ENCODE assay signal across 12 cellular contexts in the genomic region with DNA sequence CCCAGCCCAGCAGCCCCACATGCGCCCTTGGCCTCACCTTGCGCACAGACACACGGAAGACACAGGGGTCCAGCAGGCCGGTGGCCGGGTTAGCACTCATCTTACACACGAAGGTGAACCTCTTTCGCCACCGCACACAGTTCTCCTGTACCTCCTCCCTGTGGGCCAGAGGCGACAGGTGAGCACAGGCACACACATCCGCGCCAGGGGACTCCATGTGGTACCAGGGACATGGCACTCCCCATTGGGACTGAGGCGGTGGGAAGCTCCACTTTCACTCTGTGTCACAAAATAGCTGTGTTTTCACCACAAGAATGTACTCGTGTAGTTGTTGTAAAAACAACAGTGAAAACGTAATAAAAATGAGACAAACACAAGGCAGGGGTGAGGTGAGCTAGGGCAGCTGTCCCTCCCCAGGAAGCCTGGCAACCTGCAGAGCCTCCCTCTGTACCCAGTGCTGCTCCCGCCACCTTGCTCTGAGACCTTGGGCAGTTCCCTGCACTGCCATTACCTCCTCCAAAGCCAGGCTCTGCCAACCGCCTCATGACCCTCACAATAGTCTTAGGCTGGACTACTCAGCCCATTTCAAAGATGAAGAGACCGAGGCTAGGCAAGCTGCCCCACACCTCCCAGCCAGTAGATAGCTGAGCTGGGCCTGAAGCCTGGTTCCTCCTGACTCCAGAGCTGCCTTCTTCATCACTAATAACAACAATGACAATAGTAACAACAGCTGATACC. TPM values are rescaled to one million over a fixed set of nuclear protein-coding genes. Genes with fewer than 3 reads are reported as not detected.
DNase-seq lines count a peak whose midpoint lies in the region; ATAC-seq, FAIRE-seq and TF ChIP-seq lines count a peak whose summit lies in the region.
"Had no signal": no experiment of that assay in that cellular context is flagged by ENCODE, and none has a peak within 500 bp of the region (broad histone marks: within the 10 kb centered on the region; RNA-seq: fewer than 3 reads in every experiment).

No MANE protein-coding gene starts in this region.

- H3K9me3 ChIP-seq in right cardiac atrium (ENCODE audit: control insufficient read depth, low read length) (no peaks in the 10 kb centered on the region), H1 (ENCODE audit: insufficient read depth in 2 of 2, low read depth in 1 of 2, low read length in 1 of 2) (no peaks in the 10 kb centered on the region), transverse colon (no peaks in the 10 kb centered on the region)
- H3K9me3 ChIP-seq: BLaER1 treated with 17β-estradiol and CSF1 and Interleukin-3, amounts not matched to agents 10 nM and 100 nM; upper lobe of left lung had no signal

- H3K27me3 ChIP-seq in right cardiac atrium (ENCODE audit: control insufficient read depth, insufficient read depth) (no peaks in the 10 kb centered on the region), H1 (replicated peaks in 1 of 4; ENCODE audit: control insufficient read depth in 3 of 4, extremely low read depth in 1 of 4, insufficient read depth in 3 of 4, low read length in 3 of 4) (no peaks in the 10 kb centered on the region), transverse colon (no peaks in the 10 kb centered on the region), GM23338 (ENCODE audit: insufficient read depth) (no peaks in the 10 kb centered on the region)
- H3K27me3 ChIP-seq: BLaER1 treated with 17β-estradiol and CSF1 and Interleukin-3, amounts not matched to agents 10 nM and 100 nM; upper lobe of left lung had no signal

- no peak overlapping the region for H2BK15ac ChIP-seq in H1 (ENCODE audit: low read length)

- 0 out of 2 replicates have a peak, but pooled peaks cover 3% of the 10 kb centered on the region for H3F3A ChIP-seq in GM23338 (replicated peaks; ENCODE audit: low read depth)

- H3K4me2 ChIP-seq in H1 (ENCODE audit: insufficient read depth in 1 of 2, low read depth in 2 of 2, low read length in 2 of 2) (no peak overlapping the region), GM23338 (no peak overlapping the region)

- H4K91ac ChIP-seq in H1 (replicated peaks; ENCODE audit: insufficient read length, low read length): no peak overlapping the region

- TF ChIP-seq POLR2A in H1 (IDR thresholded peaks at IDR 0.05; ENCODE audit: control extremely low read depth in 1 of 2, low read depth in 2 of 2, low read length in 2 of 2) (no peak), transverse colon (IDR thresholded peaks at IDR 0.05) (no peak)

- no peak for TF ChIP-seq EP300 in H1 (IDR thresholded peaks at IDR 0.05; ENCODE audit: borderline replicate concordance in 1 of 2, low read depth in 2 of 2, low read length in 2 of 2)
- TF ChIP-seq EP300 in transverse colon (IDR thresholded peaks at IDR 0.05; ENCODE audit: low read depth): no peak

- no peak overlapping the region for H3K27ac ChIP-seq in right cardiac atrium (ENCODE audit: low read length)
- H3K27ac ChIP-seq in H1 (ENCODE audit: low read depth, low read length): no peak overlapping the region
- H3K27ac ChIP-seq in transverse colon: peak overlapping the region; percentile 82 to 92 (median 87)
- H3K27ac ChIP-seq in GM23338 (ENCODE audit: low read depth): no peak overlapping the region
- H3K27ac ChIP-seq: BLaER1 treated with 17β-estradiol and CSF1 and Interleukin-3, amounts not matched to agents 10 nM and 100 nM; HL-60 had no signal

- no peak overlapping the region for H3K18ac ChIP-seq in H1 (ENCODE audit: extremely low read depth, low read length)

- H3K4me1 Mint-ChIP-seq in GM23338: peaks cover 19% of the 10 kb centered on the region

- 89% methylated on average over 17 of the region's 17 CpGs for WGBS in right cardiac atrium
- WGBS in H1 (ENCODE audit: extremely low coverage in 1 of 2, insufficient coverage in 1 of 2, insufficient read length in 1 of 2, insufficient replicate concordance in 2 of 2, low coverage in 1 of 2, low lambda C conversion rate in 2 of 2, missing lambda C conversion rate in 1 of 2), 2 experiments: 85% methylated on average over 17 of the region's 17 CpGs; no CpG with 5 or more reads in 1 of the 2 experiments
- WGBS in transverse colon (ENCODE audit: low coverage in 1 of 2), 2 donors: 78 to 80% methylated on average over 1 to 17 of the region's 17 CpGs

- H3K23me2 ChIP-seq in H1 (ENCODE audit: low read depth, low read length): no peaks in the 10 kb centered on the region

- H2BK120ac ChIP-seq in H1 (replicated peaks; ENCODE audit: low read depth, low read length): no peak overlapping the region

- H3K36me3 ChIP-seq in H1 (ENCODE audit: control insufficient read depth in 2 of 4, insufficient read depth in 4 of 4, low read length in 3 of 4): peaks cover 0 to 2% (median 0%) of the 10 kb centered on the region in 4 experiments; a peak in 2 of 8 replicates
- H3K36me3 ChIP-seq in transverse colon: no peaks in the 10 kb centered on the region
- no peaks in the 10 kb centered on the region for H3K36me3 ChIP-seq in GM23338 (ENCODE audit: insufficient read depth)
- H3K36me3 ChIP-seq: BLaER1 treated with 17β-estradiol and CSF1 and Interleukin-3, amounts not matched to agents 10 nM and 100 nM had no signal

- peaks cover 0 to 69% of the 10 kb centered on the region in 2 experiments; a peak in 2 of 4 replicates for H3K79me2 ChIP-seq in H1 (ENCODE audit: control insufficient read depth in 1 of 2, insufficient read depth in 2 of 2, low read length in 2 of 2)
- peaks cover 66% of the 10 kb centered on the region for H3K79me2 ChIP-seq in GM23338 (replicated peaks; ENCODE audit: insufficient read depth)

- H2BK5ac ChIP-seq in H1 (ENCODE audit: low read depth, low read length): no peak overlapping the region

- TF ChIP-seq RAD21 in H1 (IDR thresholded peaks at IDR 0.05 in 1 of 2, conservative IDR thresholded peaks at IDR 0.05 in 1 of 2; ENCODE audit: low read depth in 2 of 2, low read length in 2 of 2): no peak

- H3K14ac ChIP-seq in H1 (ENCODE audit: insufficient read length): no peak overlapping the region

- H3K9me2 ChIP-seq in GM23338 (ENCODE audit: insufficient read depth): no peaks in the 10 kb centered on the region

- no peak overlapping the region for H3K4me3 ChIP-seq in right cardiac atrium (ENCODE audit: low read length)
- no peak overlapping the region for H3K4me3 ChIP-seq in H1 (ENCODE audit: extremely low read depth in 1 of 4, insufficient read depth in 2 of 4, low read depth in 3 of 4, low read length in 4 of 4)
- no peak overlapping the region for H3K4me3 ChIP-seq in transverse colon
- no peak overlapping the region for H3K4me3 ChIP-seq in GM23338
- H3K4me3 ChIP-seq: BLaER1 treated with 17β-estradiol and CSF1 and Interleukin-3, amounts not matched to agents 10 nM and 100 nM; upper lobe of left lung had no signal

- no peak overlapping the region for H3K4ac ChIP-seq in H1 (replicated peaks; ENCODE audit: insufficient read length, low read depth, low read length)

- no peak overlapping the region for H4K5ac ChIP-seq in H1 (ENCODE audit: insufficient read length, low read depth, low read length)

- POLR2A ChIA-PET in H1 (lab: Charles Lee; ENCODE audit: partially characterized antibody): interaction anchor here (1.0 to 2.1 kb wide), 6 partner anchors 10 to 139 kb away, joined by 3 to 9 read pairs (median 4); no protein-coding TSS in a partner anchor

- peaks cover 3% of the 10 kb centered on the region; the same call in 1 of the 3 replicates for H3K36me3 Mint-ChIP-seq in GM23338 (ENCODE audit: low read depth)

- CTCF ChIA-PET in H1 (lab: Charles Lee; ENCODE audit: partially characterized antibody): interaction anchor here (0.6 to 35.5 kb wide), 21 partner anchors 9 to 163 kb away, joined by 3 to 825 read pairs (median 4); a partner anchor contains a TSS

- FAIRE-seq in H1 (lab: Jason Lieb, UNC): no peak

- no peak overlapping the region for H3K4me3 Mint-ChIP-seq in GM23338

- no peak overlapping the region for H3K56ac ChIP-seq in H1 (replicated peaks; ENCODE audit: insufficient read length, low read depth, low read length)

- no peak overlapping the region for H2BK20ac ChIP-seq in H1 (ENCODE audit: low read length)

- H2BK12ac ChIP-seq in H1 (ENCODE audit: low read depth, low read length): no peak overlapping the region

- H3K9ac ChIP-seq in H1 (replicated peaks in 1 of 4; ENCODE audit: extremely low read depth in 1 of 4, low read depth in 3 of 4, low read length in 3 of 4): no peak overlapping the region
- H3K9ac ChIP-seq: BLaER1 treated with 17β-estradiol and CSF1 and Interleukin-3, amounts not matched to agents 10 nM and 100 nM had no signal

- TF ChIP-seq CTCF in H1 (IDR thresholded peaks at IDR 0.05; ENCODE audit: control extremely low read depth in 1 of 3, insufficient read depth in 1 of 3, low read depth in 1 of 3, low read length in 3 of 3) (no peak), transverse colon (IDR thresholded peaks at IDR 0.05) (no peak), GM23338 (conservative IDR thresholded peaks at IDR 0.05; ENCODE audit: low read depth in 2 of 2) (no peak)

- no peak overlapping the region for H3K27ac Mint-ChIP-seq in GM23338

- ATAC-seq in right cardiac atrium (no peak), Right ventricle myocardium superior (ENCODE audit: poor library complexity) (no peak), GM23338 (no peak)

- no peak overlapping the region for H3K23ac ChIP-seq in H1 (ENCODE audit: insufficient read length)

- intact Hi-C loops in right cardiac atrium (cut with DNase I) (no loop called here), Right ventricle myocardium superior (cut with DNase I) (no loop called here), transverse colon (cut with DNase I; ENCODE audit: low total_unique reads) (no loop called here)

- no peak overlapping the region for H4K8ac ChIP-seq in H1 (ENCODE audit: extremely low read depth, insufficient read depth, low read length)

- H2AFZ ChIP-seq in H1 (ENCODE audit: low read length) (no peak overlapping the region), GM23338 (no peak overlapping the region)

- DNase-seq in right cardiac atrium (peak in 2 of 3 donors; percentile 4 to 44), Right ventricle myocardium superior (no peak), H1 (ENCODE audit: low read depth in 1 of 2, low spot score in 2 of 2) (no peak), transverse colon (no peak), GM23338 (ENCODE audit: low spot score) (no peak), inferior parietal cortex (ENCODE audit: extremely low spot score) (no peak)
- DNase-seq: H7; NCI-H446; stimulated activated CD4-positive, alpha-beta T cell treated with anti-CD3 and anti-CD28 coated beads, Interleukin-12 subunit alpha, Interleukin-12 subunit beta, amount 100 ng/mL, for 4 hours had no signal

- peaks cover 27% of the 10 kb centered on the region for H3K4me1 ChIP-seq in right cardiac atrium (ENCODE audit: control insufficient read depth, insufficient read depth, low read length)
- peaks cover 0 to 11% (median 7%) of the 10 kb centered on the region in 4 experiments; a peak in 4 of 7 replicates for H3K4me1 ChIP-seq in H1 (replicated peaks in 1 of 4; ENCODE audit: control insufficient read depth in 3 of 4, insufficient read depth in 4 of 4, low read length in 3 of 4)
- H3K4me1 ChIP-seq in transverse colon: peaks cover 42 to 67% (median 45%) of the 10 kb centered on the region in 4 donors
- H3K4me1 ChIP-seq in GM23338 (ENCODE audit: insufficient read depth): peaks cover 8% of the 10 kb centered on the region; the same call in 1 of the 2 replicates

- in situ Hi-C loops in transverse colon (cut with MboI; ENCODE audit: low pct_ligation_motif_present in 1 of 4, low pct_unique_long_range_greater_than_20kb in 1 of 4, low sequenced_read_pairs in 3 of 4): loop anchor here in 1 of 4 donors (25.0 kb wide), 1 partner anchor 158 kb away; no protein-coding TSS in a partner anchor

- no peaks in the 10 kb centered on the region for H3K9me3 Mint-ChIP-seq in GM23338

- H3K79me1 ChIP-seq in H1 (ENCODE audit: low read depth, low read length): peaks cover 22% of the 10 kb centered on the region

- H3K27me3 Mint-ChIP-seq in GM23338 (ENCODE audit: insufficient read depth, low read depth, poor library complexity): peaks cover 10% of the 10 kb centered on the region

- no peak overlapping the region for H2AK5ac ChIP-seq in H1 (ENCODE audit: low read depth, low read length)

- H4K20me1 ChIP-seq in H1 (replicated peaks in 1 of 2; ENCODE audit: control insufficient read depth in 1 of 2, insufficient read depth in 2 of 2, low read length in 2 of 2) (peaks cover 22 to 28% of the 10 kb centered on the region in 2 experiments), GM23338 (replicated peaks; ENCODE audit: insufficient read depth) (peaks cover 12% of the 10 kb centered on the region)

RNA-seq across cellular contexts. Expression of a gene that starts 16.3 kb away (rescaled TPM):
- total RNA-seq in right cardiac atrium: 10 to 100 TPM; 13.6 to 20.0 (median 16.0) TPM
- 16.4 TPM for polyA plus RNA-seq in right cardiac atrium
- total RNA-seq in Right ventricle myocardium superior: 9.9 TPM
- total RNA-seq in H1 (2021; fragmentation: NEBNext Ultra II Directional; extraction: Animal tissue kit (Norgen Biotek cat#: 25700)): 45.4 and 48.8 TPM in 2 replicates
- 95.4 and 110 TPM in 2 replicates for polyA plus RNA-seq in H1 (2011; rRNA removed)
- 55.5 TPM for polyA plus RNA-seq in H1 (2011; cell fraction: cytosol; rRNA removed)
- polyA plus RNA-seq in H1 (2011; cell fraction: nucleus; rRNA removed): 67.9 TPM
- 34.5 to 60.4 TPM (median 57.6 TPM) in 4 replicates for polyA plus RNA-seq in H1 (2012, experiment 1 of 2)
- 64.1 TPM for polyA plus RNA-seq in H1 (2012, experiment 2 of 2)
- polyA plus RNA-seq in H1 (2013, experiment 1 of 2): 39.2 TPM
- polyA plus RNA-seq in H1 (2013, experiment 2 of 2): 39.2 TPM
- polyA minus RNA-seq in H1 (2011; rRNA and poly(A)+ RNA removed): 37.7 and 56.7 TPM in 2 replicates
- 37.1 TPM for polyA minus RNA-seq in H1 (2011; cell fraction: cytosol; rRNA and poly(A)+ RNA removed)
- 41.0 TPM for polyA minus RNA-seq in H1 (2011; cell fraction: nucleus; rRNA and poly(A)+ RNA removed)
- total RNA-seq in transverse colon: 100 to 1,000 TPM in 1 of 4 donors, 10 to 100 TPM in 3; 20.6 to 249 (median 26.3) TPM
- total RNA-seq in GM23338 (2014; rRNA removed; shearing (Covaris generic)): 29.0 and 36.6 TPM in 2 replicates
- polyA plus RNA-seq in GM23338 (2016; fragmentation: Nextera tagmentation; extraction: Ambion mirVana): 92.2 and 92.4 TPM in 2 replicates

RNA-seq across cellular contexts. Expression of a gene that starts 23.4 kb away (rescaled TPM):
- 1 to 10 TPM in 1 of 4 donors, under 1 TPM in 1, not detected in 2; 0.29 to 1.3 TPM for total RNA-seq in right cardiac atrium
- polyA plus RNA-seq in right cardiac atrium: 0.29 TPM
- 0.48 TPM for total RNA-seq in Right ventricle myocardium superior
- total RNA-seq in H1 (2021; fragmentation: NEBNext Ultra II Directional; extraction: Animal tissue kit (Norgen Biotek cat#: 25700)): 12.2 and 13.4 TPM in 2 replicates
- polyA plus RNA-seq in H1 (2011; rRNA removed): 15.4 and 27.4 TPM in 2 replicates
- 15.3 TPM for polyA plus RNA-seq in H1 (2011; cell fraction: cytosol; rRNA removed)
- polyA plus RNA-seq in H1 (2011; cell fraction: nucleus; rRNA removed): 42.3 TPM
- 11.0 to 14.5 TPM (median 13.0 TPM) in 4 replicates for polyA plus RNA-seq in H1 (2012, experiment 1 of 2)
- 10.5 TPM for polyA plus RNA-seq in H1 (2012, experiment 2 of 2)
- polyA plus RNA-seq in H1 (2013, experiment 1 of 2): 12.9 TPM
- polyA plus RNA-seq in H1 (2013, experiment 2 of 2): 11.8 TPM
- polyA minus RNA-seq in H1 (2011; rRNA and poly(A)+ RNA removed): 1.8 and 4.1 TPM in 2 replicates
- polyA minus RNA-seq in H1 (2011; cell fraction: cytosol; rRNA and poly(A)+ RNA removed): 16.4 TPM
- 10.7 TPM for polyA minus RNA-seq in H1 (2011; cell fraction: nucleus; rRNA and poly(A)+ RNA removed)
- total RNA-seq in transverse colon: 1 to 10 TPM in 1 of 4 donors, not detected in 3; 4.6 TPM
- 7.5 and 13.4 TPM in 2 replicates for total RNA-seq in GM23338 (2014; rRNA removed; shearing (Covaris generic))
- polyA plus RNA-seq in GM23338 (2016; fragmentation: Nextera tagmentation; extraction: Ambion mirVana): 19.5 and 25.1 TPM in 2 replicates

RNA-seq across cellular contexts. Expression of a gene that starts 26.9 kb away (rescaled TPM):
- 10 to 100 TPM; 23.1 to 35.1 (median 31.6) TPM for total RNA-seq in right cardiac atrium
- polyA plus RNA-seq in right cardiac atrium: 12.7 TPM
- total RNA-seq in Right ventricle myocardium superior: 21.8 TPM
- total RNA-seq in H1 (2021; fragmentation: NEBNext Ultra II Directional; extraction: Animal tissue kit (Norgen Biotek cat#: 25700)): 50.8 and 51.3 TPM in 2 replicates
- 29.8 and 61.0 TPM in 2 replicates for polyA plus RNA-seq in H1 (2011; rRNA removed)
- 21.7 TPM for polyA plus RNA-seq in H1 (2011; cell fraction: cytosol; rRNA removed)
- 44.6 TPM for polyA plus RNA-seq in H1 (2011; cell fraction: nucleus; rRNA removed)
- 25.4 to 46.5 TPM (median 38.1 TPM) in 4 replicates for polyA plus RNA-seq in H1 (2012, experiment 1 of 2)
- polyA plus RNA-seq in H1 (2012, experiment 2 of 2): 23.9 TPM
- 23.7 TPM for polyA plus RNA-seq in H1 (2013, experiment 1 of 2)
- 21.4 TPM for polyA plus RNA-seq in H1 (2013, experiment 2 of 2)
- polyA minus RNA-seq in H1 (2011; rRNA and poly(A)+ RNA removed): 17.4 and 17.6 TPM in 2 replicates
- 13.5 TPM for polyA minus RNA-seq in H1 (2011; cell fraction: cytosol; rRNA and poly(A)+ RNA removed)
- polyA minus RNA-seq in H1 (2011; cell fraction: nucleus; rRNA and poly(A)+ RNA removed): 20.7 TPM
- total RNA-seq in transverse colon: 100 to 1,000 TPM in 2 of 4 donors, 10 to 100 TPM in 2; 77.0 to 230 (median 96.7) TPM
- 21.5 and 22.4 TPM in 2 replicates for total RNA-seq in GM23338 (2014; rRNA removed; shearing (Covaris generic))
- polyA plus RNA-seq in GM23338 (2016; fragmentation: Nextera tagmentation; extraction: Ambion mirVana): 11.2 and 11.5 TPM in 2 replicates

RNA-seq across cellular contexts. Expression of a gene that starts 37.1 kb away (rescaled TPM):
- total RNA-seq in right cardiac atrium (10 to 100 TPM; 26.3 to 36.7 (median 32.3) TPM), Right ventricle myocardium superior (18.1 TPM), transverse colon (10 to 100 TPM; 16.7 to 66.1 (median 47.3) TPM)
- polyA plus RNA-seq in right cardiac atrium (24.3 TPM), H1 (2011; rRNA removed) (34.1 and 49.5 TPM in 2 replicates), GM23338 (2016; fragmentation: Nextera tagmentation; extraction: Ambion mirVana) (7.9 and 8.1 TPM in 2 replicates)
- 21.8 and 27.0 TPM in 2 replicates for total RNA-seq in H1 (2021; fragmentation: NEBNext Ultra II Directional; extraction: Animal tissue kit (Norgen Biotek cat#: 25700))
- 27.6 TPM for polyA plus RNA-seq in H1 (2011; cell fraction: cytosol; rRNA removed)
- 38.3 TPM for polyA plus RNA-seq in H1 (2011; cell fraction: nucleus; rRNA removed)
- polyA plus RNA-seq in H1 (2012, experiment 1 of 2): 11.6 to 21.8 TPM (median 18.9 TPM) in 4 replicates
- 18.6 TPM for polyA plus RNA-seq in H1 (2012, experiment 2 of 2)
- polyA plus RNA-seq in H1 (2013, experiment 1 of 2): 26.2 TPM
- polyA plus RNA-seq in H1 (2013, experiment 2 of 2): 25.6 TPM
- 16.4 and 19.0 TPM in 2 replicates for polyA minus RNA-seq in H1 (2011; rRNA and poly(A)+ RNA removed)
- polyA minus RNA-seq in H1 (2011; cell fraction: cytosol; rRNA and poly(A)+ RNA removed): 32.7 TPM
- polyA minus RNA-seq in H1 (2011; cell fraction: nucleus; rRNA and poly(A)+ RNA removed): 24.5 TPM
- 35.3 and 39.1 TPM in 2 replicates for total RNA-seq in GM23338 (2014; rRNA removed; shearing (Covaris generic))

RNA-seq across cellular contexts. Expression of a gene that starts 54.5 kb away (rescaled TPM):
- total RNA-seq in right cardiac atrium: 10 to 100 TPM; 60.1 to 73.7 (median 65.2) TPM
- 55.9 TPM for polyA plus RNA-seq in right cardiac atrium
- 38.2 TPM for total RNA-seq in Right ventricle myocardium superior
- total RNA-seq in H1 (2021; fragmentation: NEBNext Ultra II Directional; extraction: Animal tissue kit (Norgen Biotek cat#: 25700)): 37.7 and 43.7 TPM in 2 replicates
- polyA plus RNA-seq in H1 (2011; rRNA removed): 64.4 and 72.9 TPM in 2 replicates
- 60.4 TPM for polyA plus RNA-seq in H1 (2011; cell fraction: cytosol; rRNA removed)
- 54.5 TPM for polyA plus RNA-seq in H1 (2011; cell fraction: nucleus; rRNA removed)
- polyA plus RNA-seq in H1 (2012, experiment 1 of 2): 22.5 to 37.7 TPM (median 31.4 TPM) in 4 replicates
- 33.2 TPM for polyA plus RNA-seq in H1 (2012, experiment 2 of 2)
- polyA plus RNA-seq in H1 (2013, experiment 1 of 2): 27.2 TPM
- polyA plus RNA-seq in H1 (2013, experiment 2 of 2): 27.7 TPM
- 40.3 and 44.6 TPM in 2 replicates for polyA minus RNA-seq in H1 (2011; rRNA and poly(A)+ RNA removed)
- polyA minus RNA-seq in H1 (2011; cell fraction: cytosol; rRNA and poly(A)+ RNA removed): 18.6 TPM
- 23.3 TPM for polyA minus RNA-seq in H1 (2011; cell fraction: nucleus; rRNA and poly(A)+ RNA removed)
- total RNA-seq in transverse colon: 10 to 100 TPM; 41.0 to 80.4 (median 75.7) TPM
- total RNA-seq in GM23338 (2014; rRNA removed; shearing (Covaris generic)): 39.2 and 46.3 TPM in 2 replicates
- 20.7 and 21.5 TPM in 2 replicates for polyA plus RNA-seq in GM23338 (2016; fragmentation: Nextera tagmentation; extraction: Ambion mirVana)

Comparison
In these comparisons a context has a peak if more than half of its experiments do, and no peak if none do; other contexts are left out.
1. DNase-seq: peak in right cardiac atrium (2 of 3); none in Right ventricle myocardium superior (single experiment), H1 (0 of 2), transverse colon (single experiment), GM23338 (single experiment) and inferior parietal cortex (single experiment).
2. H3K27ac ChIP-seq: peak in transverse colon (4 of 4); none in right cardiac atrium (single experiment), H1 (single experiment) and GM23338 (single experiment).